In the genomic region with DNA sequence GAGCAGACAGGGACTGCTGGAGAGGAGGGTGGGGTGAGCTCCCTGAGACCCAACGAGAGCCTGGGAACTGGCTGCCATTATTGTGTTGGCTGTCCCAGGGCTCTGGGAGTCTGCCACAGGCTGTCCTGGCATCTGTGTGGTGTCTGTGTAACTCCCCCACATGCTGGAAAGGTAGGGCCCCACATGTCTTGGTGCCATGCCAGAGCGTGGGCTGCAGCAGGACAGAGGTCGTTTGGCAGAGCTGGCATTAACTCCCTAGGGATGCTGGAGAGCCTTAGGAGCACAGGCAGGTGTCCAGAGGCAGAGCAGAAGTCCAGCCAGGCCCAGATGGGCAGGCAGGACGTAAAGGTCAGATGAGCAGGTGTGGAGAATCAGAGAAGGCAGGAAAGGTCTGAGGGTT, we compare ENCODE assay signal across 16 cellular contexts. TPM values are rescaled to one million over a fixed set of nuclear protein-coding genes. Genes with fewer than 3 reads are reported as not detected.
DNase-seq lines count a peak whose midpoint lies in the region; ATAC-seq and TF ChIP-seq lines count a peak whose summit lies in the region.
"Had no signal": no experiment of that assay in that cellular context is flagged by ENCODE, and none has a peak within 500 bp of the region (broad histone marks: within the 10 kb centered on the region; RNA-seq: fewer than 3 reads in every experiment).

No MANE protein-coding gene starts in this region.

- no peak overlapping the region for H4K91ac ChIP-seq in trophoblast cell (ENCODE audit: low read depth, low read length)

- H4K8ac ChIP-seq in trophoblast cell (ENCODE audit: low read depth, low read length): no peak overlapping the region

- H2AK5ac ChIP-seq in trophoblast cell (ENCODE audit: low read length): no peak overlapping the region

- POLR2A ChIA-PET in SK-N-SH (lab: Yijun Ruan, JAX): no interaction called here

- no peak overlapping the region for H3K27ac ChIP-seq in SK-N-SH (ENCODE audit: low read depth in 2 of 2, low read length in 1 of 2)
- H3K27ac ChIP-seq in esophagus muscularis mucosa (replicated peaks in 1 of 4): peak overlapping the region; percentile 20 to 55 (median 44)
- H3K27ac ChIP-seq in stomach: peak overlapping the region in 2 of 5 donors; percentile 18 to 27
- H3K27ac ChIP-seq in trophoblast cell (ENCODE audit: low read depth, low read length): no peak overlapping the region
- H3K27ac ChIP-seq: 22Rv1, BLaER1, KMS-11 had no signal

- no peak overlapping the region for H2BK12ac ChIP-seq in trophoblast cell (ENCODE audit: low read length)

- no peaks in the 10 kb centered on the region for H3F3A ChIP-seq in SK-N-SH (replicated peaks; ENCODE audit: insufficient read depth)

- no peak overlapping the region for H3K4me3 ChIP-seq in SK-N-SH (ENCODE audit: low read depth in 2 of 2, low read length in 1 of 2)
- no peak overlapping the region for H3K4me3 ChIP-seq in esophagus muscularis mucosa
- no peak overlapping the region for H3K4me3 ChIP-seq in stomach
- no peak overlapping the region for H3K4me3 ChIP-seq in trophoblast cell (ENCODE audit: low read depth, low read length)
- H3K4me3 ChIP-seq: BLaER1, MG63 had no signal

- no peak overlapping the region for H3K4me2 ChIP-seq in SK-N-SH
- H3K4me2 ChIP-seq in trophoblast cell (ENCODE audit: low read length): no peak overlapping the region
- H3K4me2 ChIP-seq: BLaER1, KMS-11 had no signal

- TF ChIP-seq RAD21 in SK-N-SH (IDR thresholded peaks at IDR 0.05; ENCODE audit: low read length): no peak

- intact Hi-C loops in esophagus muscularis mucosa (cut with DNase I): no loop called here
- intact Hi-C loops in left colon (cut with DNase I, micrococcal nuclease): loop anchor here in 1 of 2 donors (10.0 kb wide), 1 partner anchor 326 kb away; no protein-coding TSS in a partner anchor
- intact Hi-C loops in stomach (cut with DNase I; ENCODE audit: low total_unique reads): no loop called here

- H3K79me1 ChIP-seq in trophoblast cell (ENCODE audit: low read length): no peaks in the 10 kb centered on the region

- H2AFZ ChIP-seq in SK-N-SH (ENCODE audit: low read depth) (no peak overlapping the region), trophoblast cell (ENCODE audit: insufficient read depth, low read length, poor library complexity) (no peak overlapping the region)

- no peak overlapping the region for H3K23ac ChIP-seq in trophoblast cell (ENCODE audit: low read length)

- CTCF ChIA-PET in SK-N-SH (lab: Yijun Ruan, JAX): interaction anchor here (0.9 to 14.9 kb wide), 4 partner anchors 13 to 331 kb away, joined by 3 to 229 read pairs (median 30); no protein-coding TSS in a partner anchor

- H3K27me3 ChIP-seq in SK-N-SH (ENCODE audit: insufficient read depth): no peaks in the 10 kb centered on the region; the same call in 1 of the 2 replicates
- no peaks in the 10 kb centered on the region for H3K27me3 ChIP-seq in esophagus muscularis mucosa
- H3K27me3 ChIP-seq in stomach: no peaks in the 10 kb centered on the region
- H3K27me3 ChIP-seq in trophoblast cell (ENCODE audit: insufficient read depth, low read length): no peaks in the 10 kb centered on the region
- H3K27me3 ChIP-seq: BLaER1, MG63 had no signal

- H3K18ac ChIP-seq in trophoblast cell (ENCODE audit: low read length): no peak overlapping the region

- TF ChIP-seq EP300 in SK-N-SH (IDR thresholded peaks at IDR 0.05; ENCODE audit: borderline replicate concordance in 1 of 2, low read depth in 1 of 2, low read length in 1 of 2): no peak
- no peak for TF ChIP-seq EP300 in esophagus muscularis mucosa (IDR thresholded peaks at IDR 0.05)
- no peak for TF ChIP-seq EP300 in stomach (IDR thresholded peaks at IDR 0.05)

- H3K4ac ChIP-seq in trophoblast cell (ENCODE audit: low read depth, low read length): no peak overlapping the region

- no peaks in the 10 kb centered on the region for H3K9me2 ChIP-seq in SK-N-SH

- no peak for TF ChIP-seq POLR2A in esophagus muscularis mucosa (IDR thresholded peaks at IDR 0.05; ENCODE audit: low read depth)
- TF ChIP-seq POLR2A in stomach (IDR thresholded peaks at IDR 0.05): no peak

- peaks cover 0 to 15% of the 10 kb centered on the region in 2 experiments; a peak in 1 of 4 replicates for H3K4me1 ChIP-seq in SK-N-SH (ENCODE audit: control insufficient read depth in 1 of 2, insufficient read depth in 2 of 2, low read depth in 1 of 2, low read length in 1 of 2)
- H3K4me1 ChIP-seq in esophagus muscularis mucosa: peaks cover 15 to 27% (median 24%) of the 10 kb centered on the region in 4 donors
- H3K4me1 ChIP-seq in stomach: peaks cover 10 to 26% (median 12%) of the 10 kb centered on the region in 4 donors
- H3K4me1 ChIP-seq in trophoblast cell (ENCODE audit: control insufficient read depth in 1 of 2, insufficient read depth in 2 of 2, low read length in 2 of 2): no peaks in the 10 kb centered on the region
- H3K4me1 ChIP-seq: BLaER1 had no signal

- H3K36me3 ChIP-seq in SK-N-SH (replicated peaks in 1 of 2; ENCODE audit: control insufficient read depth in 1 of 2, insufficient read depth in 2 of 2, low read length in 1 of 2) (no peaks in the 10 kb centered on the region), esophagus muscularis mucosa (peaks cover 0 to 30% (median 13%) of the 10 kb centered on the region in 4 donors), stomach (peaks cover 0 to 10% (median 0%) of the 10 kb centered on the region in 4 donors), trophoblast cell (ENCODE audit: control insufficient read depth in 1 of 2, insufficient read depth in 2 of 2, low read length in 2 of 2) (no peaks in the 10 kb centered on the region)
- H3K36me3 ChIP-seq: BLaER1, MG63 had no signal

- ATAC-seq in SK-N-SH treated with all-trans-retinoic acid at 6 μM for 48 hours (no peak), left colon (peak; percentile 45)

- no peak for TF ChIP-seq CTCF in SK-N-SH (IDR thresholded peaks at IDR 0.05)
- no peak for TF ChIP-seq CTCF in esophagus muscularis mucosa (IDR thresholded peaks at IDR 0.05)
- no peak for TF ChIP-seq CTCF in stomach (IDR thresholded peaks at IDR 0.05)

- H3K9ac ChIP-seq in SK-N-SH (no peak overlapping the region), trophoblast cell (ENCODE audit: low read length) (no peak overlapping the region)
- H3K9ac ChIP-seq: BLaER1, KMS-11 had no signal

- no peaks in the 10 kb centered on the region for H4K20me1 ChIP-seq in SK-N-SH (ENCODE audit: insufficient read depth)
- H4K20me1 ChIP-seq: BLaER1 had no signal

- H4K12ac ChIP-seq in trophoblast cell (ENCODE audit: low read depth, low read length): no peak overlapping the region

- peak; percentile 57 for DNase-seq in SK-N-SH
- DNase-seq in esophagus muscularis mucosa (ENCODE audit: extremely low spot score): no peak
- DNase-seq in left colon: no peak
- peak; percentile 28 for DNase-seq in stomach
- no peak for DNase-seq in activated effector memory CD4-positive, alpha-beta T cell treated with anti-CD3 and anti-CD28 coated beads, Interleukin-2, amount 50 U/mL, for 16 hours
- DNase-seq in trophoblast cell: no peak
- no peak for DNase-seq in OCI-M2 (lab: John Stamatoyannopoulos, UW; ENCODE audit: unreplicated experiment)
- DNase-seq: MG63, NCI-H1105, NCI-H1694 treated with DMSO at 0.1 percent for 48 hours, NCI-H446 treated with DMSO at 0.1 percent for 48 hours, NCI-H82 had no signal

- H3K9me3 ChIP-seq in SK-N-SH (no peaks in the 10 kb centered on the region), esophagus muscularis mucosa (no peaks in the 10 kb centered on the region), stomach (no peaks in the 10 kb centered on the region), trophoblast cell (ENCODE audit: insufficient read depth, low read depth, low read length) (no peaks in the 10 kb centered on the region)
- H3K9me3 ChIP-seq: BLaER1, MG63 had no signal

- no peak overlapping the region for H2BK5ac ChIP-seq in trophoblast cell (ENCODE audit: low read depth, low read length, poor library complexity)

- no peaks in the 10 kb centered on the region for H3K79me2 ChIP-seq in SK-N-SH (ENCODE audit: insufficient read depth)
- no peaks in the 10 kb centered on the region for H3K79me2 ChIP-seq in trophoblast cell (ENCODE audit: control insufficient read depth, insufficient read depth, low read length, poor library complexity)

- WGBS in SK-N-SH (ENCODE audit: low lambda C conversion rate): 51% methylated on average over 4 of the region's 4 CpGs
- 71% methylated on average over 4 of the region's 4 CpGs for WGBS in esophagus muscularis mucosa
- WGBS in stomach, 5 donors: 39 to 59% (median 45%) methylated on average over 4 of the region's 4 CpGs
- WGBS in trophoblast cell (ENCODE audit: extremely low coverage, insufficient coverage, insufficient read length): no CpG with 5 or more reads among the region's 4 CpGs

- H3K14ac ChIP-seq in trophoblast cell (ENCODE audit: low read length): no peak overlapping the region

- no peak overlapping the region for H2BK120ac ChIP-seq in trophoblast cell (ENCODE audit: insufficient read depth, low read length, poor library complexity)

TF ChIP-seq in SK-N-SH, 30 proteins besides CTCF, POLR2A, EP300 and RAD21:
- TF ChIP-seq RCOR1 (IDR thresholded peaks at IDR 0.05; ENCODE audit: low read length): 0 out of 2 replicates have a peak, but pooled peaks have one; percentile 5
- TF ChIP-seq ELF1 (IDR thresholded peaks at IDR 0.05): no peak

TF ChIP-seq in SK-N-SH treated with all-trans-retinoic acid at 6 μM for 48 hours, 23 proteins besides CTCF, POLR2A, EP300 and RAD21 (continues in another document):
- TF ChIP-seq, protein P1, sequence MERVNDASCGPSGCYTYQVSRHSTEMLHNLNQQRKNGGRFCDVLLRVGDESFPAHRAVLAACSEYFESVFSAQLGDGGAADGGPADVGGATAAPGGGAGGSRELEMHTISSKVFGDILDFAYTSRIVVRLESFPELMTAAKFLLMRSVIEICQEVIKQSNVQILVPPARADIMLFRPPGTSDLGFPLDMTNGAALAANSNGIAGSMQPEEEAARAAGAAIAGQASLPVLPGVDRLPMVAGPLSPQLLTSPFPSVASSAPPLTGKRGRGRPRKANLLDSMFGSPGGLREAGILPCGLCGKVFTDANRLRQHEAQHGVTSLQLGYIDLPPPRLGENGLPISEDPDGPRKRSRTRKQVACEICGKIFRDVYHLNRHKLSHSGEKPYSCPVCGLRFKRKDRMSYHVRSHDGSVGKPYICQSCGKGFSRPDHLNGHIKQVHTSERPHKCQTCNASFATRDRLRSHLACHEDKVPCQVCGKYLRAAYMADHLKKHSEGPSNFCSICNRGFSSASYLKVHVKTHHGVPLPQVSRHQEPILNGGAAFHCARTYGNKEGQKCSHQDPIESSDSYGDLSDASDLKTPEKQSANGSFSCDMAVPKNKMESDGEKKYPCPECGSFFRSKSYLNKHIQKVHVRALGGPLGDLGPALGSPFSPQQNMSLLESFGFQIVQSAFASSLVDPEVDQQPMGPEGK (CRISPR knock-in tag; IDR thresholded peaks at IDR 0.05; ENCODE audit: borderline replicate concordance): no peak

RNA-seq across cellular contexts. Expression of a gene that starts 9.7 kb away (rescaled TPM):
- polyA plus RNA-seq in SK-N-SH (2012; rRNA removed) (not detected in 2 replicates), stomach (10 to 100 TPM in 2 of 3 donors, 1 to 10 TPM in 1; 5.0 to 13.4 (median 11.0) TPM)
- not detected in 2 replicates for polyA plus RNA-seq in SK-N-SH (2012; cell fraction: cytosol; rRNA removed)
- polyA plus RNA-seq in SK-N-SH (2012; cell fraction: nucleus; rRNA removed): not detected in 2 replicates
- total RNA-seq in esophagus muscularis mucosa (10 to 100 TPM; 24.1 to 48.0 (median 30.5) TPM), left colon (1 to 10 TPM; 2.8 to 3.8 TPM), stomach (1 to 10 TPM; 2.6 to 9.9 (median 5.2) TPM)
- 9.0 and 10.2 TPM in 2 replicates for polyA plus RNA-seq in trophoblast cell (2013)

Comparison
In these comparisons a context has a peak if more than half of its experiments do, and no peak if none do; other contexts are left out.
1. DNase-seq: peak in SK-N-SH (single experiment) and stomach (single experiment); none in esophagus muscularis mucosa (single experiment), left colon (0 of 2), activated effector memory CD4-positive, alpha-beta T cell treated with anti-CD3 and anti-CD28 coated beads, Interleukin-2, amount 50 U/mL, for 16 hours (single experiment), trophoblast cell (0 of 2) and OCI-M2 (single experiment).
2. H3K27ac ChIP-seq: peak in esophagus muscularis mucosa (4 of 4); none in SK-N-SH (0 of 2) and trophoblast cell (single experiment).